Comparison of ENCODE assay signal across 7 cellular contexts in the genomic region with DNA sequence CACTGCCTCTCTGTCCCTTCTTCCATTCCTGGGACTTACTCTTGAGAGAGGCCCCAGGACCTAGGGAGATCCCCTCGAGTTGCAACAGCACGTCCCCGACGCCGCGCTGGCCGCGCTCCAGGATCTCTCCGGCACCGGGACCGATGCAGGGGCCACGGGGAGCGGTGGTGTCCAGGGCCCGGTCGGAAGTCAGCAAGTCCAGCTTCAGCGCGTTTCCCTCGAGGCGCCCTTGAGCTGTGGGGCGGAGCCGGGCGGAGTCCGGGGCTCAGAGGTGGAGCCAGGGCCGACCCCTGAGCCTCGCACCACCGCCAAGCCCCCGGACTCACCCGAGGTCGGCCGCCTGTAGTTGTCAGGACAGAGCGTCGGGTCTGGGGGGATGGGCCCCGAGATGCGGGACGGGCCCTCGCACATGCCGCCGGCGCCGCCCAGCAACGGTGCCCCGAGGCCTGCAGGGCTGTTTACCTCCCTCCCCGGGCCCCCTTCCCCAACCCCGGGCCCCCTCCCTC. TPM values are rescaled to one million over a fixed set of nuclear protein-coding genes. Genes with fewer than 3 reads are reported as not detected.
DNase-seq lines count a peak whose midpoint lies in the region; ATAC-seq and TF ChIP-seq lines count a peak whose summit lies in the region.

No MANE protein-coding gene starts in this region.

- H3K4me1 ChIP-seq in stomach smooth muscle (ENCODE audit: control insufficient read depth, insufficient read depth, low read length) = peaks cover 34% of the 10 kb centered on the region

- TF ChIP-seq CTCF in GM12865 (IDR thresholded peaks at IDR 0.05; ENCODE audit: insufficient read depth, low read depth, low read length, missing control alignments) (no peak), kidney epithelial cell (IDR thresholded peaks at IDR 0.05; ENCODE audit: insufficient read depth, low read length, poor library complexity, severe bottlenecking) (no peak)

- DNase-seq in GM12865 (ENCODE audit: low read depth) (no peak), HuH-7 (ENCODE audit: low spot score) (peak; percentile 69), astrocyte of the hippocampus (ENCODE audit: low read depth, low spot score) (peak; percentile 41), kidney epithelial cell (ENCODE audit: low read depth) (no peak)
- no peak for DNase-seq in stimulated activated CD4-positive, alpha-beta T cell treated with anti-CD3 and anti-CD28 coated beads, Interleukin-15, amount 100 ng/mL, for 24 hours

- H3K9me3 ChIP-seq in stomach smooth muscle (ENCODE audit: control insufficient read depth in 2 of 2, low read length in 2 of 2) = no peaks in the 10 kb centered on the region

- H3K36me3 ChIP-seq in kidney epithelial cell (ENCODE audit: control insufficient read depth, insufficient read depth, low read length) = peaks cover 2% of the 10 kb centered on the region
- H3K36me3 ChIP-seq in stomach smooth muscle (ENCODE audit: control insufficient read depth in 2 of 2, insufficient read depth in 2 of 2, low read length in 2 of 2) = peaks cover 8 to 13% of the 10 kb centered on the region in 2 donors

- no peaks in the 10 kb centered on the region for H3K27me3 ChIP-seq in kidney epithelial cell (ENCODE audit: control insufficient read depth, insufficient read depth, low read length)
- H3K27me3 ChIP-seq in stomach smooth muscle (ENCODE audit: control insufficient read depth in 1 of 2, insufficient read depth in 2 of 2, low read length in 2 of 2) = no peaks in the 10 kb centered on the region

- H3K4me3 ChIP-seq in GM12865 (ENCODE audit: low read depth, low read length) = peak overlapping the region; percentile 69
- H3K4me3 ChIP-seq in kidney epithelial cell (ENCODE audit: low read depth, low read length) = peak overlapping the region; percentile 61
- H3K4me3 ChIP-seq in stomach smooth muscle (ENCODE audit: low read length in 2 of 2) = peak overlapping the region; percentile 50 to 81

- no peak for ATAC-seq in HG03025 (IDR thresholded peaks at IDR 0.05; ENCODE audit: low FRiP score, unreplicated experiment)

- peak overlapping the region; percentile 92 for H3K27ac ChIP-seq in stomach smooth muscle (ENCODE audit: low read length)

- peak overlapping the region; percentile 51 to 59 for H3K9ac ChIP-seq in stomach smooth muscle (ENCODE audit: low read length in 2 of 2)

RNA-seq across cellular contexts. Expression of gene ENKD1, which starts 0.5 kb away (rescaled TPM):
- total RNA-seq in kidney epithelial cell = 24.0 and 28.7 TPM in 2 replicates

RNA-seq across cellular contexts. Expression of gene C16orf86, which starts 0.5 kb away (rescaled TPM):
- 2.0 and 4.5 TPM in 2 replicates for total RNA-seq in kidney epithelial cell

RNA-seq across cellular contexts. Expression of gene PARD6A, which starts 5.3 kb away (rescaled TPM):
- 6.5 and 12.1 TPM in 2 replicates for total RNA-seq in kidney epithelial cell

RNA-seq across cellular contexts. Expression of gene ACD, which starts 6.0 kb away (rescaled TPM):
- total RNA-seq in kidney epithelial cell = 29.1 and 36.4 TPM in 2 replicates

RNA-seq across cellular contexts. Expression of gene CARMIL2, which starts 21.1 kb away (rescaled TPM):
- total RNA-seq in kidney epithelial cell = 6.4 and 7.7 TPM in 2 replicates

Comparison
In these comparisons a context has a peak if more than half of its experiments do, and no peak if none do; other contexts are left out.
1. DNase-seq: peak in HuH-7 (single experiment) and astrocyte of the hippocampus (single experiment); none in GM12865 (single experiment), kidney epithelial cell (single experiment) and stimulated activated CD4-positive, alpha-beta T cell treated with anti-CD3 and anti-CD28 coated beads, Interleukin-15, amount 100 ng/mL, for 24 hours (single experiment).
2. Peak in every context shown above with its lines, with median percentiles within 50 percentile points of each other: H3K4me3 ChIP-seq.